In genomic region chr20:3248167-3248992, GRCh38 we compare ENCODE assay signal across 2 cellular contexts.
TF ChIP-seq lines count a peak whose summit lies in the region.

No MANE protein-coding gene starts in this region.

TF ChIP-seq in GM12878, 131 proteins besides CTCF, POLR2A, EP300 and RAD21:
- TF ChIP-seq RUNX3 (IDR thresholded peaks at IDR 0.05; ENCODE audit: low read length), result peak; percentile 39; the same call in 1 of the 2 replicates
- TF ChIP-seq BHLHE40 (IDR thresholded peaks at IDR 0.05; ENCODE audit: borderline replicate concordance in 1 of 2, low read depth in 2 of 2, low read length in 1 of 2), result peak in 1 of 2 experiments; percentile 51; a peak in 2 of 4 replicates
- no peak for TF ChIP-seq SRF (IDR thresholded peaks at IDR 0.05; ENCODE audit: low read depth in 2 of 2, low read length in 2 of 2)
- TF ChIP-seq SUZ12 (IDR thresholded peaks at IDR 0.05; ENCODE audit: unreplicated experiment), result peak; percentile 48
- no peak for TF ChIP-seq CEBPZ (IDR thresholded peaks at IDR 0.05; ENCODE audit: low read depth, low read length)

TF ChIP-seq in HepG2, 621 proteins besides CTCF, POLR2A, EP300 and RAD21 (continues in another document):
- TF ChIP-seq ZNF431 (CRISPR knock-in tag; IDR thresholded peaks at IDR 0.05; ENCODE audit: borderline replicate concordance, low read depth), result no peak
- no peak for TF ChIP-seq YY1 (IDR thresholded peaks at IDR 0.05; ENCODE audit: insufficient read depth, insufficient replicate concordance, low read depth, low read length)
- TF ChIP-seq THAP9 (CRISPR knock-in tag; IDR thresholded peaks at IDR 0.05; ENCODE audit: borderline replicate concordance), result peak; percentile 58; the same call in 1 of the 2 replicates
- no peak for TF ChIP-seq KLF13 (CRISPR knock-in tag; IDR thresholded peaks at IDR 0.05)
- TF ChIP-seq ZNF101 (CRISPR knock-in tag; IDR thresholded peaks at IDR 0.05; ENCODE audit: borderline replicate concordance, low read depth), result no peak
- peak; percentile 43; the same call in 1 of the 2 replicates for TF ChIP-seq MAX (IDR thresholded peaks at IDR 0.05)
- no peak for TF ChIP-seq DMTF1 (CRISPR knock-in tag; IDR thresholded peaks at IDR 0.05)
- peak; percentile 46 for TF ChIP-seq PTBP1 (IDR thresholded peaks at IDR 0.05; ENCODE audit: low read depth, low read length, poor library complexity, severe bottlenecking)
- TF ChIP-seq HNRNPK (IDR thresholded peaks at IDR 0.05; ENCODE audit: low read depth, low read length, poor library complexity, severe bottlenecking), result no peak
- no peak for TF ChIP-seq PAX8 (CRISPR knock-in tag; IDR thresholded peaks at IDR 0.05; ENCODE audit: borderline replicate concordance)
- TF ChIP-seq SP4 (CRISPR knock-in tag; IDR thresholded peaks at IDR 0.05), result 0 out of 2 replicates have a peak, but pooled peaks have one; percentile 9
- no peak for TF ChIP-seq KLF11 (CRISPR knock-in tag; IDR thresholded peaks at IDR 0.05)
- TF ChIP-seq ZNF557 (CRISPR knock-in tag; IDR thresholded peaks at IDR 0.05), result no peak
- no peak for TF ChIP-seq ZBTB25 (CRISPR knock-in tag; IDR thresholded peaks at IDR 0.05)
- TF ChIP-seq ZNF510 (CRISPR knock-in tag; IDR thresholded peaks at IDR 0.05; ENCODE audit: low read depth), result no peak
- TF ChIP-seq MXI1 (IDR thresholded peaks at IDR 0.05; ENCODE audit: borderline replicate concordance, low read depth, low read length), result no peak
- TF ChIP-seq ZNF670 (CRISPR knock-in tag; IDR thresholded peaks at IDR 0.05; ENCODE audit: borderline replicate concordance), result no peak
- TF ChIP-seq IRX3 (CRISPR knock-in tag; IDR thresholded peaks at IDR 0.05; ENCODE audit: borderline replicate concordance, low read depth), result 0 out of 2 replicates have a peak, but pooled peaks have one; percentile 48
- TF ChIP-seq ZNF282 (IDR thresholded peaks at IDR 0.05; ENCODE audit: partially characterized antibody), result no peak
- no peak for TF ChIP-seq NR3C1 (CRISPR knock-in tag; IDR thresholded peaks at IDR 0.05)
- no peak for TF ChIP-seq ZSCAN20 (CRISPR knock-in tag; IDR thresholded peaks at IDR 0.05; ENCODE audit: borderline replicate concordance)
- TF ChIP-seq ZNF740 (CRISPR knock-in tag; IDR thresholded peaks at IDR 0.05), result no peak
- TF ChIP-seq ARID2 (CRISPR knock-in tag; IDR thresholded peaks at IDR 0.05; ENCODE audit: borderline replicate concordance), result no peak
- TF ChIP-seq KDM3A (CRISPR knock-in tag; IDR thresholded peaks at IDR 0.05; ENCODE audit: low read depth), result no peak
- TF ChIP-seq ZNF335 (CRISPR knock-in tag; IDR thresholded peaks at IDR 0.05), result peak; percentile 49; the same call in 1 of the 2 replicates
- no peak for TF ChIP-seq ZNF577 (CRISPR knock-in tag; IDR thresholded peaks at IDR 0.05; ENCODE audit: borderline replicate concordance, low read depth)
- TF ChIP-seq RXRB (CRISPR knock-in tag; IDR thresholded peaks at IDR 0.05; ENCODE audit: borderline replicate concordance), result no peak
- TF ChIP-seq ZNF136 (CRISPR knock-in tag; IDR thresholded peaks at IDR 0.05; ENCODE audit: low read depth), result no peak
- TF ChIP-seq NR2F1 (CRISPR knock-in tag; IDR thresholded peaks at IDR 0.05), result 0 out of 4 replicates have a peak, but pooled peaks of 1 of the 2 experiments have one; percentile 1
- TF ChIP-seq ZNF367 (CRISPR knock-in tag; IDR thresholded peaks at IDR 0.05; ENCODE audit: borderline replicate concordance), result no peak
- TF ChIP-seq ZNF512 (CRISPR knock-in tag; IDR thresholded peaks at IDR 0.05), result no peak
- TF ChIP-seq ZNF607 (CRISPR knock-in tag; IDR thresholded peaks at IDR 0.05; ENCODE audit: borderline replicate concordance), result peak; percentile 37; the same call in 1 of the 2 replicates
- peak; percentile 27 for TF ChIP-seq RBM22 (optimal IDR thresholded peaks at IDR 0.05; ENCODE audit: low read length)
- TF ChIP-seq RARG (CRISPR knock-in tag; IDR thresholded peaks at IDR 0.05; ENCODE audit: low read depth), result no peak
- no peak for TF ChIP-seq MBNL3 (CRISPR knock-in tag; conservative IDR thresholded peaks at IDR 0.05)
- TF ChIP-seq KLF16 (CRISPR knock-in tag; IDR thresholded peaks at IDR 0.05), result no peak
- no peak for TF ChIP-seq SIN3B (IDR thresholded peaks at IDR 0.05; ENCODE audit: low read length)
- peak; percentile 14; the same call in 1 of the 2 replicates for TF ChIP-seq ATF2 (CRISPR knock-in tag; IDR thresholded peaks at IDR 0.05)
- TF ChIP-seq MATR3 (CRISPR knock-in tag; IDR thresholded peaks at IDR 0.05), result no peak
- no peak for TF ChIP-seq ZNF207 (IDR thresholded peaks at IDR 0.05; ENCODE audit: borderline replicate concordance)
- no peak for TF ChIP-seq ZNF337 (CRISPR knock-in tag; IDR thresholded peaks at IDR 0.05; ENCODE audit: borderline replicate concordance, low read depth)
- TF ChIP-seq ARNT (IDR thresholded peaks at IDR 0.05), result no peak
- TF ChIP-seq MTF2 (CRISPR knock-in tag; IDR thresholded peaks at IDR 0.05; ENCODE audit: borderline replicate concordance), result no peak
- no peak for TF ChIP-seq PRMT3 (CRISPR knock-in tag; IDR thresholded peaks at IDR 0.05; ENCODE audit: borderline replicate concordance, low read depth)
- TF ChIP-seq MAFK (conservative IDR thresholded peaks at IDR 0.05 in 1 of 2, IDR thresholded peaks at IDR 0.05 in 1 of 2; ENCODE audit: low read length in 2 of 2), result no peak
- TF ChIP-seq GZF1 (CRISPR knock-in tag; IDR thresholded peaks at IDR 0.05), result no peak
- no peak for TF ChIP-seq MAFF (IDR thresholded peaks at IDR 0.05; ENCODE audit: low read depth, low read length)
- TF ChIP-seq ZNF343 (CRISPR knock-in tag; IDR thresholded peaks at IDR 0.05), result no peak
- no peak for TF ChIP-seq CC2D1A (CRISPR knock-in tag; IDR thresholded peaks at IDR 0.05)
- no peak for TF ChIP-seq TP53 (CRISPR knock-in tag; conservative IDR thresholded peaks at IDR 0.05)
- TF ChIP-seq ZBTB8A (CRISPR knock-in tag; IDR thresholded peaks at IDR 0.05; ENCODE audit: borderline replicate concordance, low read depth), result no peak
- peak; percentile 73; the same call in 1 of the 2 replicates for TF ChIP-seq ZNF564 (CRISPR knock-in tag; IDR thresholded peaks at IDR 0.05)
- no peak for TF ChIP-seq ZNF552 (CRISPR knock-in tag; IDR thresholded peaks at IDR 0.05; ENCODE audit: borderline replicate concordance)
- no peak for TF ChIP-seq ZNF747 (CRISPR knock-in tag; IDR thresholded peaks at IDR 0.05; ENCODE audit: borderline replicate concordance)
- no peak for TF ChIP-seq NR2C2 (CRISPR knock-in tag; IDR thresholded peaks at IDR 0.05; ENCODE audit: borderline replicate concordance)
- TF ChIP-seq PLSCR1 (CRISPR knock-in tag; IDR thresholded peaks at IDR 0.05; ENCODE audit: borderline replicate concordance), result no peak
- no peak for TF ChIP-seq ZNF775 (CRISPR knock-in tag; IDR thresholded peaks at IDR 0.05; ENCODE audit: borderline replicate concordance)
- TF ChIP-seq ZNF841 (CRISPR knock-in tag; IDR thresholded peaks at IDR 0.05; ENCODE audit: borderline replicate concordance), result no peak
- TF ChIP-seq RFX1 (IDR thresholded peaks at IDR 0.05), result no peak
- TF ChIP-seq ZNF776 (CRISPR knock-in tag; IDR thresholded peaks at IDR 0.05), result peak; percentile 25; the same call in 1 of the 2 replicates
- no peak for TF ChIP-seq DDIT3 (CRISPR knock-in tag; IDR thresholded peaks at IDR 0.05)
- no peak for TF ChIP-seq NFATC3 (CRISPR knock-in tag; IDR thresholded peaks at IDR 0.05)
- no peak for TF ChIP-seq ASH2L (IDR thresholded peaks at IDR 0.05; ENCODE audit: insufficient read length, low read depth, low read length)
- TF ChIP-seq ZMAT5 (CRISPR knock-in tag; IDR thresholded peaks at IDR 0.05; ENCODE audit: borderline replicate concordance, low read depth), result no peak
- TF ChIP-seq ZMAT3 (CRISPR knock-in tag; conservative IDR thresholded peaks at IDR 0.05), result no peak
- no peak for TF ChIP-seq SOX6 (IDR thresholded peaks at IDR 0.05)
- TF ChIP-seq SOX6 (CRISPR knock-in tag; IDR thresholded peaks at IDR 0.05), result no peak
- no peak for TF ChIP-seq KLF9 (CRISPR knock-in tag; IDR thresholded peaks at IDR 0.05; ENCODE audit: low read depth)
- no peak for TF ChIP-seq ZNF441 (CRISPR knock-in tag; IDR thresholded peaks at IDR 0.05; ENCODE audit: borderline replicate concordance)
